In the genomic region with DNA sequence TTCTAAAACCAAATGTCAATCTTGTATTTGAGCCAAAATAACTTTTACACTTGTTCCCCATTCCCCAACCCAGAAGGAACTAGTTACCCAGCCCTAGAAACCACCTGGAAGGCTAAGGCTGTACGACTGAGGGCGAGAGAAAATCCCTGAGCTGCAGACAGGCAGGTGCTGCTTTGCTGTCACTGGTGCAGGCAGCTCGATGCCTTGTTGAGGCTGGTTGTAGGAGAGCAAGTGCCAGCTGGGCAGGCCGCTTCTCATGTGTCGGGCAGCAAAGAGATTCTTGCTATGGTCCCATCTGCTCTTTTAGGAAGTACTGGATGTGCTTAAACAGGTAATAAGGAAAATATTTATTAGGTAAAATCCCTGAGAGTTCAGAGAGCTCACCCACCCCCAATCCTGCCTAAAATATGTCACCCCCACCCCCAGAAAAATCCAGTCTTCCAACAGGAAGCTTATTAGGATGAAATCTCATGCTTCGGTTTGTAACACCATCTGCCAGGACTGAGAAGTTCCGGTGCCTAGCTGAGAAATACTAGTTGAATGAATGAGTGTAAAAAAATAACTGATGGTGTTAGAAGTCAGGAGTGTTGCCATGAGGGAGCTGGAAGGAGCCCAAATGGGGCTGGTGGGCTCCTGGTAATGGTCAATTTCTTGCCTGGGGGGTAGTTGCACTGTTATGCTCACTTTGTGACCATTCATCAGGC, we compare ENCODE assay signal across 10 cellular contexts.
DNase-seq lines count a peak whose midpoint lies in the region; ATAC-seq and TF ChIP-seq lines count a peak whose summit lies in the region.
"Had no signal": no experiment of that assay in that cellular context is flagged by ENCODE, and none has a peak within 500 bp of the region (broad histone marks: within the 10 kb centered on the region; RNA-seq: fewer than 3 reads in every experiment).

No MANE protein-coding gene starts in this region.

- peaks cover 24% of the 10 kb centered on the region for H3K4me1 Mint-ChIP-seq in mesothelial cell of epicardium

- H3K27me3 Mint-ChIP-seq in mesothelial cell of epicardium (ENCODE audit: low read depth): no peaks in the 10 kb centered on the region
- H3K27me3 Mint-ChIP-seq: activated naive CD8-positive, alpha-beta T cell had no signal

- H3K36me3 Mint-ChIP-seq in mesothelial cell of epicardium: peaks cover 25% of the 10 kb centered on the region

- H3K27me3 ChIP-seq in SJSA1 (replicated peaks): no peaks in the 10 kb centered on the region

- no peaks in the 10 kb centered on the region for H3K9me3 ChIP-seq in SJSA1 (replicated peaks)

- peak overlapping the region; percentile 56 for H3K27ac Mint-ChIP-seq in mesothelial cell of epicardium
- H3K27ac Mint-ChIP-seq: activated naive CD8-positive, alpha-beta T cell had no signal

- TF ChIP-seq CTCF in mesothelial cell of epicardium (IDR thresholded peaks at IDR 0.05; ENCODE audit: unreplicated experiment): no peak

- 0 out of 2 replicates have a peak overlapping the region, but pooled peaks have one; percentile 89 for H3K27ac ChIP-seq in SJSA1

- no peaks in the 10 kb centered on the region for H3K9me3 Mint-ChIP-seq in mesothelial cell of epicardium

- peak; percentile 9 for ATAC-seq in GM21515 (IDR thresholded peaks at IDR 0.05; ENCODE audit: unreplicated experiment)
- ATAC-seq in GM18505 (IDR thresholded peaks at IDR 0.05; ENCODE audit: unreplicated experiment): no peak

- no peak for TF ChIP-seq POLR2A in GM18505 (IDR thresholded peaks at IDR 0.05; ENCODE audit: borderline replicate concordance, extremely low read depth, insufficient read depth, insufficient read length)

- DNase-seq in COLO829 (ENCODE audit: low spot score) (peak; percentile 13), SJSA1 (ENCODE audit: low read depth in 1 of 2, low spot score in 2 of 2) (no peak), mesothelial cell of epicardium (ENCODE audit: low spot score in 2 of 2, unreplicated experiment in 2 of 2) (no peak), NCI-H187 (lab: John Stamatoyannopoulos, UW) (no peak), OCI-M1 (lab: John Stamatoyannopoulos, UW) (no peak)
- no peak for DNase-seq in activated effector memory CD4-positive, alpha-beta T cell treated with Interleukin-2 at 50 U/mL for 16 hours
- DNase-seq: DMS53 had no signal

- H3K4me3 ChIP-seq in SJSA1: no peak overlapping the region

- no peaks in the 10 kb centered on the region for H3K36me3 ChIP-seq in SJSA1

- H3K4me1 ChIP-seq in SJSA1 (replicated peaks): peaks cover 24% of the 10 kb centered on the region

- H3K4me3 Mint-ChIP-seq in mesothelial cell of epicardium: no peak overlapping the region
